ENCODE assay signal across 18 cellular contexts in genomic region chr10:4383683-4384082, GRCh38.
DNase-seq lines count a peak whose midpoint lies in the region; ATAC-seq, FAIRE-seq and TF ChIP-seq lines count a peak whose summit lies in the region.
"Had no signal": no experiment of that assay in that cellular context is flagged by ENCODE, and none has a peak within 500 bp of the region (broad histone marks: within the 10 kb centered on the region; RNA-seq: fewer than 3 reads in every experiment).

No MANE protein-coding gene starts in this region.

- no peak overlapping the region for H3K27ac ChIP-seq in left lung
- H3K27ac ChIP-seq: left ventricle myocardium inferior had no signal

- no peak for FAIRE-seq in bronchial epithelial cell (lab: Jason Lieb, UNC)
- FAIRE-seq: K562 had no signal

- no peaks in the 10 kb centered on the region for H3K27me3 ChIP-seq in bronchial epithelial cell (ENCODE audit: control insufficient read depth, insufficient read depth, low read length)
- no peaks in the 10 kb centered on the region for H3K27me3 ChIP-seq in left lung

- H3K36me3 ChIP-seq in bronchial epithelial cell (ENCODE audit: control insufficient read depth, insufficient read depth, low read length) (no peaks in the 10 kb centered on the region), left lung (no peaks in the 10 kb centered on the region)
- H3K36me3 ChIP-seq: left ventricle myocardium inferior had no signal

- TF ChIP-seq CTCF in bronchial epithelial cell (IDR thresholded peaks at IDR 0.05; ENCODE audit: insufficient read depth, low read length, severe bottlenecking) (no peak), left lung (IDR thresholded peaks at IDR 0.05) (no peak)

- DNase-seq in EH (ENCODE audit: low read depth) (peak; percentile 32), bronchial epithelial cell (ENCODE audit: low read depth) (peak; percentile 5), hepatic stellate cell (ENCODE audit: low spot score) (peak; percentile 2), sciatic nerve (ENCODE audit: low spot score) (no peak), cardiac septum (ENCODE audit: low spot score) (no peak), DMS153 treated with DMSO at 0.1 percent for 48 hours (lab: John Stamatoyannopoulos, UW; ENCODE audit: unreplicated experiment) (no peak), left lung (no peak)
- DNase-seq: activated CD8-positive, alpha-beta T cell treated with anti-CD3 and anti-CD28 coated beads for 36 hours; DMS79 treated with DMSO at 0.1 percent for 48 hours; effector CD4-positive, alpha-beta T cell; left ventricle myocardium inferior; NCI-H1417 treated with DMSO at 0.1 percent for 48 hours; NCI-H226; right cardiac atrium; SIG-M5; stimulated activated naive B cell treated with anti-CD40 and anti-IgM and Interleukin-4, amounts not matched to agents 10 μg/mL and 1 μg/mL and 100 μg/mL, for 72 hours had no signal

- intact Hi-C loops in sciatic nerve (cut with DNase I) (no loop called here), cardiac septum (cut with DNase I) (no loop called here), left lung (cut with DNase I) (no loop called here)

- ATAC-seq in sciatic nerve (peak; percentile 44), HG02840 (IDR thresholded peaks at IDR 0.05; ENCODE audit: low FRiP score, unreplicated experiment) (no peak), left lung (no peak)
- ATAC-seq: activated CD8-positive, alpha-beta T cell treated with anti-CD3 and anti-CD28 coated beads for 36 hours; K562; right cardiac atrium; stimulated activated naive B cell treated with anti-CD40 and anti-IgM and Interleukin-4, amounts not matched to agents 10 μg/mL and 1 μg/mL and 100 μg/mL, for 72 hours had no signal

- no peaks in the 10 kb centered on the region for H3K4me1 ChIP-seq in left lung

- H3K4me3 ChIP-seq in bronchial epithelial cell (ENCODE audit: low read depth, low read length) (no peak overlapping the region), left lung (no peak overlapping the region)
- H3K4me3 ChIP-seq: K562, left ventricle myocardium inferior had no signal

- H3K9me3 ChIP-seq in left lung: no peaks in the 10 kb centered on the region
- H3K9me3 ChIP-seq: left ventricle myocardium inferior had no signal

Comparison
In these comparisons a context has a peak if more than half of its experiments do, and no peak if none do; other contexts are left out.
1. DNase-seq: peak in EH (single experiment), bronchial epithelial cell (single experiment) and hepatic stellate cell (single experiment); none in sciatic nerve (single experiment), cardiac septum (single experiment), DMS153 treated with DMSO at 0.1 percent for 48 hours (single experiment) and left lung (0 of 2).